In the genomic region with DNA sequence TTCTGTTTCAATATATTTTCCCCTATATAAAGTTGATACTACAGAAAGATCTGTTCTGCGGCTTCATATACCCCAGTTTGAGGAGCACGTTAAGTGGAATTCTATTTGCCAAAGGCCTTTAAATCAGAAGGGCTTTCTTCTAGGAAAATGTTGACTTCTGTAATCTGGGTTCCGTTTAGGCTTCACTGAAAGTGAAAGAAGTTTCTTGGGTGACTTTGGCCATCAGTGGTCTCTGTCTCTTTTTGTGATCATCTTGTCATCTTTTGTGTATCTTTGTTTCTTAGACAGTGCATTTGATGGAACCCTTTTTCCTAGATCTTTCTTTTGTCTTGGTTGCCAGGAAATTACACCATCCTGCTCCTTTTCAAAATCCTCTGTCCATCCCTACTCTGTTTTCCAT, we compare ENCODE assay signal across 26 cellular contexts.
"Had no signal": no experiment of that assay in that cellular context is flagged by ENCODE, and none has a peak within 500 bp of the region (broad histone marks: within the 10 kb centered on the region; RNA-seq: fewer than 3 reads in every experiment).

No MANE protein-coding gene starts in this region.

- ATAC-seq: activated T-helper 17 cell treated with anti-CD3 and anti-CD28 coated beads, Interleukin-2, amount 50 U/mL, for 72 hours; PC-3; T-helper 17 cell had no signal

- H3K27me3 Mint-ChIP-seq: brain, T-helper 17 cell had no signal

- H3K9me3 Mint-ChIP-seq: activated B cell treated with CpG ODN at 0.5 μM for 24 hours; activated CD4-positive, alpha-beta memory T cell treated with anti-CD3 and anti-CD28 coated beads, Interleukin-2, amount 10 ng/mL, durations not matched to agents 7 days and 5 days; activated CD4-positive, alpha-beta T cell treated with anti-CD3 and anti-CD28 coated beads, Interleukin-2, amount 10 ng/mL, durations not matched to agents 7 days and 5 days; activated naive CD4-positive, alpha-beta T cell treated with anti-CD3 and anti-CD28 coated beads for 36 hours; activated T-helper 17 cell treated with anti-CD3 and anti-CD28 coated beads, Interleukin-2, amount 50 U/mL, for 72 hours; brain; central memory CD8-positive, alpha-beta T cell had no signal

- H3K27ac Mint-ChIP-seq: activated B cell treated with CpG ODN at 0.5 μM for 24 hours; activated CD4-positive, alpha-beta memory T cell treated with anti-CD3 and anti-CD28 coated beads, Interleukin-2, amount 10 ng/mL, durations not matched to agents 7 days and 5 days; activated CD4-positive, alpha-beta T cell treated with anti-CD3 and anti-CD28 coated beads, Interleukin-2, amount 10 ng/mL, durations not matched to agents 7 days and 5 days; activated naive CD4-positive, alpha-beta T cell treated with anti-CD3 and anti-CD28 coated beads for 36 hours; activated naive CD8-positive, alpha-beta T cell; activated T-helper 17 cell treated with anti-CD3 and anti-CD28 coated beads, Interleukin-2, amount 50 U/mL, for 72 hours; brain; T-helper 17 cell had no signal

- DNase-seq: activated B cell treated with CpG ODN at 0.5 μM for 24 hours; activated CD4-positive, alpha-beta memory T cell treated with anti-CD3 and anti-CD28 coated beads, Interleukin-2, amount 10 ng/mL, durations not matched to agents 7 days and 5 days; activated CD4-positive, alpha-beta T cell treated with anti-CD3 and anti-CD28 coated beads for 1 hour; activated CD4-positive, alpha-beta T cell treated with anti-CD3 and anti-CD28 coated beads, Interleukin-2, amount 10 ng/mL, durations not matched to agents 7 days and 5 days; activated gamma-delta T cell; activated naive CD4-positive, alpha-beta T cell treated with anti-CD3 and anti-CD28 coated beads for 36 hours; activated T-cell treated with anti-CD3 and anti-CD28 coated beads for 4 hours; activated T-cell treated with anti-CD3 and anti-CD28 coated beads, Interleukin-2, amount 50 U/mL, for 48 hours; amygdala; KG1; NCI-H1105 treated with DMSO at 0.1 percent for 48 hours; NCI-H146; NCI-H187 treated with DMSO at 0.1 percent for 48 hours; NCI-H2081 treated with DMSO at 0.1 percent for 48 hours; NCI-H2227 treated with DMSO at 0.1 percent for 48 hours; NCI-H446 treated with DMSO at 0.1 percent for 48 hours; NCI-H526; NCI-H774; PC-3; SHP77 treated with DMSO at 0.1 percent for 48 hours; T-helper 17 cell; T-helper 9 cell had no signal

- H3K4me3 Mint-ChIP-seq: activated B cell treated with CpG ODN at 0.5 μM for 24 hours; activated CD4-positive, alpha-beta memory T cell treated with anti-CD3 and anti-CD28 coated beads, Interleukin-2, amount 10 ng/mL, durations not matched to agents 7 days and 5 days; activated CD4-positive, alpha-beta T cell treated with anti-CD3 and anti-CD28 coated beads, Interleukin-2, amount 10 ng/mL, durations not matched to agents 7 days and 5 days; activated naive CD4-positive, alpha-beta T cell treated with anti-CD3 and anti-CD28 coated beads for 36 hours; activated naive CD8-positive, alpha-beta T cell; activated T-helper 17 cell treated with anti-CD3 and anti-CD28 coated beads, Interleukin-2, amount 50 U/mL, for 72 hours; brain; central memory CD8-positive, alpha-beta T cell; T-helper 17 cell had no signal

- H3K4me1 Mint-ChIP-seq: activated B cell treated with CpG ODN at 0.5 μM for 24 hours; activated T-helper 17 cell treated with anti-CD3 and anti-CD28 coated beads, Interleukin-2, amount 50 U/mL, for 72 hours; central memory CD8-positive, alpha-beta T cell; T-helper 17 cell had no signal
